In genomic region chr12:71509705-71510104, GRCh38 we compare ENCODE assay signal across 9 cellular contexts.
"Had no signal": no experiment of that assay in that cellular context is flagged by ENCODE, and none has a peak within 500 bp of the region (broad histone marks: within the 10 kb centered on the region; RNA-seq: fewer than 3 reads in every experiment).

No MANE protein-coding gene starts in this region.

- H3K4me2 ChIP-seq: GM23338 had no signal

- H3K36me3 ChIP-seq: HAP-1 had no signal

- DNase-seq: GM23248, GOT3, H7, H9, HCEC 1CT, HFFc6 had no signal

- H3K27ac ChIP-seq: GM23248 had no signal

- ATAC-seq: GM23338, HCT116 had no signal

- H3K9ac ChIP-seq: GM23248 had no signal

- H3K9me3 ChIP-seq: HAP-1 had no signal

- H3K4me3 ChIP-seq: GM23248, GM23338, HAP-1 had no signal

- H3K4me1 ChIP-seq: HAP-1 had no signal
